24 cellular contexts compared by ENCODE assay signal in the genomic region with DNA sequence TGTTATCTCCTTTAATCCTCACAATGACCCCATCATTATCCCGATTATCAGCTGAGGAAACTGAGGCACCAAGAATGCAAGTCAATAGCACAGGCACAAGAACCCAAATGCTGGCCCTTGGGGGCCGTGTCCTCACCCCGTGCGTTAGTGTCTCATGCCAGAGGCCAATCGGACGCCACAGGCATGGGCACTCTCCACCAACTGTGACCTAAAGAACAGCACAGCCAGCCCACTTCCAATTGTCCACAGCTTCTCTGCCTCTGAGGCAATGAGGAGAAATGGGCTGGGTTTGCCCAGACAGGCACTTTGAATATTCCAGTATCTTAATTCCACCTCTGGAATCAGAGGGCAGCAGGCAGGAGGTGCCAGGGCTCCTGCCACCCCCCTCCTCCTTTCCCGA.
"Had no signal": no experiment of that assay in that cellular context is flagged by ENCODE, and none has a peak within 500 bp of the region (broad histone marks: within the 10 kb centered on the region; RNA-seq: fewer than 3 reads in every experiment).

No MANE protein-coding gene starts in this region.

- H3K27me3 Mint-ChIP-seq: progenitor cell of endocrine pancreas had no signal

- H3K27ac Mint-ChIP-seq: activated naive CD8-positive, alpha-beta T cell; naive thymus-derived CD8-positive, alpha-beta T cell; progenitor cell of endocrine pancreas; stimulated activated naive B cell treated with anti-CD40 and anti-IgM and Interleukin-4, amounts not matched to agents 10 μg/mL and 1 μg/mL and 100 μg/mL, for 72 hours had no signal

- ATAC-seq: activated CD4-positive, CD25-positive, alpha-beta regulatory T cell treated with anti-CD3 and anti-CD28 coated beads, Interleukin-2, amount 50 U/mL, for 24 hours; gastrocnemius medialis; naive thymus-derived CD8-positive, alpha-beta T cell had no signal

- H3K36me3 Mint-ChIP-seq: activated naive CD8-positive, alpha-beta T cell; naive thymus-derived CD8-positive, alpha-beta T cell; stimulated activated naive B cell treated with anti-CD40 and anti-IgM and Interleukin-4, amounts not matched to agents 10 μg/mL and 1 μg/mL and 100 μg/mL, for 72 hours had no signal

- H2AFZ ChIP-seq: hepatocyte had no signal

- H3K27me3 ChIP-seq: hepatocyte, stomach, suprapubic skin, tibial artery had no signal

- H3K27ac ChIP-seq: gastrocnemius medialis, suprapubic skin, VCaP had no signal

- H3K4me3 Mint-ChIP-seq: activated naive CD8-positive, alpha-beta T cell; central memory CD8-positive, alpha-beta T cell; naive thymus-derived CD8-positive, alpha-beta T cell; stimulated activated naive B cell treated with anti-CD40 and anti-IgM and Interleukin-4, amounts not matched to agents 10 μg/mL and 1 μg/mL and 100 μg/mL, for 72 hours had no signal

- H3K36me3 ChIP-seq: gastrocnemius medialis, stomach, suprapubic skin, tibial artery had no signal

- H3K4me3 ChIP-seq: gastrocnemius medialis, hepatocyte, stomach, suprapubic skin, tibial artery had no signal

- H3K9me3 ChIP-seq: gastrocnemius medialis, stomach, suprapubic skin, tibial artery had no signal

- DNase-seq: activated CD4-positive, alpha-beta T cell treated with anti-CD3 and anti-CD28 coated beads for 48 hours; activated CD4-positive, alpha-beta T cell treated with anti-CD3 and anti-CD28 coated beads, Interleukin-2, amount 50 U/mL, for 48 hours; activated CD8-positive, alpha-beta memory T cell treated with anti-CD3 and anti-CD28 coated beads for 24 hours; activated effector memory CD4-positive, alpha-beta T cell treated with Interleukin-2 at 50 U/mL for 16 hours; activated naive CD4-positive, alpha-beta T cell treated with Interleukin-2 at 50 U/mL for 16 hours; anterior cingulate cortex; effector CD8-positive, alpha-beta T cell; gastrocnemius medialis; kidney; naive thymus-derived CD8-positive, alpha-beta T cell; retina; stimulated activated CD4-positive, alpha-beta T cell treated with anti-CD3 and anti-CD28 coated beads, Interleukin-15, amount 100 ng/mL, for 24 hours; stimulated activated CD4-positive, alpha-beta T cell treated with anti-CD3 and anti-CD28 coated beads, Interleukin-2, amount 100 ng/mL, for 24 hours; stimulated activated naive B cell treated with anti-CD40 and anti-IgM and Interleukin-4, amounts not matched to agents 10 μg/mL and 1 μg/mL and 100 μg/mL, for 72 hours; T-helper 1 cell; tibial artery had no signal
